12 cellular contexts compared by ENCODE assay signal in the genomic region with DNA sequence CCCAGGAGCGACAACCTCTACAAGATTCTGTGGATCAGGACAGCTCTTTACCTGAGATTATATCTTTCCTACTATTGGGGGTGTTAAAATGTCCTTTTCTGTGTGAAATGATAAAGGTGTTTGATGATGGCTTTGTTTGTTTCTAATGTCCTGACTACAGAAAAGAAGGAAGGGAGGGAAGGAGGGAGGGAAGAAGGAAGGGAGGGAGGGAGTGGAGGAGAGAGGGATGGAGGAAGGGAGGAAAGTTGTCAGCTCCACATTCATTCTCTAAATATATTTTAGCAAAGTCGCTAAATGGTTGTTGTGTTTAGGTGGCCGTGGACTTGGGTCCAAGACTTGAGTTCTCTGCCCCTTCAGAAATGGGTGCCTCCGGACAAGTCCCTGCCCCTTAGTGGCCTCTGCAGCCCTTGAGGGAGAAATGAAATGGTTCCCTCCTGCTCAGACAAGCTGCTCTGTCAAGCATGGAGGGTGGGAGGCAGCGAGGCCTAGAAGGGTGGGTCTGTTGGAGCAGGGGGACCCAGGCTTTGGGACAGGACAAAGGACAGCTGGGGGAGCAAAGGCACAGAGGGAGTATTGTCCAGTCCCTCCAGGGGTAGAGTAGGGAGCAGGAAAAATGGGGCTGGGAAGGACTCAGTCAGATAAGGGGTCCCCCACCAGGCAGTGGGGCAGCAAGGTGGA. TPM values are rescaled to one million over a fixed set of nuclear protein-coding genes. Genes with fewer than 3 reads are reported as not detected.
DNase-seq lines count a peak whose midpoint lies in the region; ATAC-seq and TF ChIP-seq lines count a peak whose summit lies in the region.
"Had no signal": no experiment of that assay in that cellular context is flagged by ENCODE, and none has a peak within 500 bp of the region (broad histone marks: within the 10 kb centered on the region; RNA-seq: fewer than 3 reads in every experiment).

No MANE protein-coding gene starts in this region.

- H3K36me3 Mint-ChIP-seq in CD8-positive, alpha-beta memory T cell, result peaks cover 0 to 33% (median 7%) of the 10 kb centered on the region in 3 donors
- H3K36me3 Mint-ChIP-seq in central memory CD8-positive, alpha-beta T cell (ENCODE audit: insufficient read depth), result peaks cover 13% of the 10 kb centered on the region
- H3K36me3 Mint-ChIP-seq: mesothelial cell of epicardium had no signal

- peaks cover 65% of the 10 kb centered on the region for H3K4me1 ChIP-seq in CD8-positive, alpha-beta memory T cell (ENCODE audit: insufficient read depth, low read length)
- H3K4me1 ChIP-seq in Loucy (ENCODE audit: insufficient read depth, low read length, poor library complexity, severe bottlenecking), result peaks cover 32% of the 10 kb centered on the region

- peaks cover 7% of the 10 kb centered on the region for H4K20me1 ChIP-seq in Loucy (ENCODE audit: insufficient read depth, low read length, poor library complexity, severe bottlenecking)

- no peaks in the 10 kb centered on the region for H3K9me3 Mint-ChIP-seq in CD8-positive, alpha-beta memory T cell
- H3K9me3 Mint-ChIP-seq in central memory CD8-positive, alpha-beta T cell, result no peaks in the 10 kb centered on the region
- H3K9me3 Mint-ChIP-seq: mesothelial cell of epicardium had no signal

- no peaks in the 10 kb centered on the region for H3K9me3 ChIP-seq in CD8-positive, alpha-beta memory T cell (ENCODE audit: low read length)
- no peaks in the 10 kb centered on the region for H3K9me3 ChIP-seq in Loucy (ENCODE audit: insufficient read depth, low read depth, low read length)
- H3K9me3 ChIP-seq: psoas muscle had no signal

- H3K9ac ChIP-seq in Loucy (ENCODE audit: low read depth, low read length, poor library complexity, severe bottlenecking), result peak overlapping the region; percentile 20

- in situ Hi-C loops in GM13976 (cut with MboI; ENCODE audit: low sequenced_read_pairs, unreplicated experiment), result no loop called here

- no peaks in the 10 kb centered on the region for H3K9me2 ChIP-seq in Loucy (replicated peaks; ENCODE audit: low read depth, low read length)

- no peaks in the 10 kb centered on the region for H3K27me3 Mint-ChIP-seq in CD8-positive, alpha-beta memory T cell
- no peaks in the 10 kb centered on the region for H3K27me3 Mint-ChIP-seq in central memory CD8-positive, alpha-beta T cell

- H3K27ac Mint-ChIP-seq in CD8-positive, alpha-beta memory T cell, result peak overlapping the region; percentile 89 to 95 (median 94)
- H3K27ac Mint-ChIP-seq in central memory CD8-positive, alpha-beta T cell (ENCODE audit: low read depth), result peak overlapping the region; percentile 74
- H3K27ac Mint-ChIP-seq: mesothelial cell of epicardium had no signal

- H3K4me3 Mint-ChIP-seq in CD8-positive, alpha-beta memory T cell, result peak overlapping the region; percentile 80 to 93 (median 85)
- H3K4me3 Mint-ChIP-seq in central memory CD8-positive, alpha-beta T cell, result peak overlapping the region; percentile 53
- H3K4me3 Mint-ChIP-seq: mesothelial cell of epicardium had no signal

- no peak for ATAC-seq in central memory CD8-positive, alpha-beta T cell (replicated peaks; ENCODE audit: extremely low read depth, poor library complexity, severe bottlenecking)
- no peak for ATAC-seq in GM18907 (IDR thresholded peaks at IDR 0.05; ENCODE audit: unreplicated experiment)
- ATAC-seq: psoas muscle had no signal

- peaks cover 7% of the 10 kb centered on the region for H3K36me3 ChIP-seq in CD8-positive, alpha-beta memory T cell (ENCODE audit: insufficient read depth, low read length)
- H3K36me3 ChIP-seq in Loucy (ENCODE audit: insufficient read depth, low read length), result no peaks in the 10 kb centered on the region

- H3K4me2 ChIP-seq in Loucy (ENCODE audit: low read depth, low read length, poor library complexity, severe bottlenecking), result peak overlapping the region; percentile 46

- H2AFZ ChIP-seq in Loucy (ENCODE audit: low read length), result no peak overlapping the region

- no peak for DNase-seq in CD8-positive, alpha-beta memory T cell
- no peak for DNase-seq in central memory CD8-positive, alpha-beta T cell (ENCODE audit: low spot score in 2 of 2)
- DNase-seq in retina (peak; percentile 4), LoVo (ENCODE audit: low spot score) (no peak), GM13976 (ENCODE audit: low spot score) (no peak)
- DNase-seq: GOT3, NCI-H1092 treated with DMSO at 0.1 percent for 48 hours, psoas muscle had no signal

- H3F3A ChIP-seq in Loucy (ENCODE audit: low read depth), result no peaks in the 10 kb centered on the region

- no peak overlapping the region for H3K27ac ChIP-seq in CD8-positive, alpha-beta memory T cell (ENCODE audit: low read depth, low read length)
- H3K27ac ChIP-seq: psoas muscle had no signal

- POLR2A ChIA-PET in CD8-positive, alpha-beta memory T cell (lab: Charles Lee), result interaction anchor here (0.5 to 1.4 kb wide), 4 partner anchors 12 to 48 kb away, joined by 3 to 6 read pairs (median 4); no protein-coding TSS in a partner anchor

- H3K27me3 ChIP-seq in CD8-positive, alpha-beta memory T cell (ENCODE audit: insufficient read depth, low read length, poor library complexity, severe bottlenecking), result no peaks in the 10 kb centered on the region
- no peaks in the 10 kb centered on the region for H3K27me3 ChIP-seq in Loucy (ENCODE audit: insufficient read depth, low read length, poor library complexity, severe bottlenecking)

- H3K4me1 Mint-ChIP-seq in CD8-positive, alpha-beta memory T cell, result peaks cover 61 to 74% (median 73%) of the 10 kb centered on the region in 3 donors
- peaks cover 68% of the 10 kb centered on the region for H3K4me1 Mint-ChIP-seq in central memory CD8-positive, alpha-beta T cell

- TF ChIP-seq CTCF in Loucy (conservative IDR thresholded peaks at IDR 0.05; ENCODE audit: low read length), result no peak
- no peak for TF ChIP-seq CTCF in GM13976 (IDR thresholded peaks at IDR 0.05; ENCODE audit: borderline replicate concordance, control extremely low read depth, extremely low read depth, insufficient read depth, missing control alignments)

- CTCF ChIA-PET in CD8-positive, alpha-beta memory T cell (lab: Charles Lee), result interaction anchor here (0.7 to 10.9 kb wide), 11 partner anchors 11 to 339 kb away, joined by 3 to 83 read pairs (median 3); a partner anchor contains a TSS

- H3K4me3 ChIP-seq in CD8-positive, alpha-beta memory T cell (ENCODE audit: low read length), result peak overlapping the region; percentile 58
- H3K4me3 ChIP-seq in Loucy (ENCODE audit: low read length, poor library complexity, severe bottlenecking), result peak overlapping the region; percentile 19
- H3K4me3 ChIP-seq: coronary artery, psoas muscle had no signal

- H3K79me2 ChIP-seq in Loucy (ENCODE audit: insufficient read depth, low read length), result peaks cover 16% of the 10 kb centered on the region

RNA-seq across cellular contexts. Expression of a gene that starts 4.4 kb away (rescaled TPM):
- total RNA-seq in CD8-positive, alpha-beta memory T cell, result 100 to 1,000 TPM; 127 to 130 TPM
- polyA plus RNA-seq in CD8-positive, alpha-beta memory T cell, result 182 TPM

RNA-seq across cellular contexts. Expression of a gene that starts 58.7 kb away (rescaled TPM):
- total RNA-seq in CD8-positive, alpha-beta memory T cell, result 100 to 1,000 TPM; 201 to 207 TPM
- 15.0 TPM for polyA plus RNA-seq in CD8-positive, alpha-beta memory T cell
